Comparison of ENCODE assay signal across 30 cellular contexts in the genomic region with DNA sequence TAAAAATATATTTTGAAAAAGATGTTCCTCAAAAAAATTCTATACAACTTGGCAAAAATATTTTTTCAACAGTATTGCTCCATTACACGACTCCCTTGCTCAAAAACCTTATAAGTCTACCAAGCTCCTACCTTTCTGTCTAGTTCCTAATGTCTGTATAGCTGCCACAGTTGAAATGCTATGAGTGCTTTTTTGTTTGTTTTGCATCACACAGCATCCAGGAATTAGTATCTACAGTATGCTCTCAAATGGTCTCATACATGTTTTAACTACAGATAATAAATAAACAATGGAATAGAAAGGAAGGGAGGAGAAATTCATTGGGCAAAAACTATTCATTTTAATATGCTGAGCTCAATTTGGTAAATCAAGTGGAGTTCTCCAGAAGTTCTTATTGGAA. TPM values are rescaled to one million over a fixed set of nuclear protein-coding genes. Genes with fewer than 3 reads are reported as not detected.
"Had no signal": no experiment of that assay in that cellular context is flagged by ENCODE, and none has a peak within 500 bp of the region (broad histone marks: within the 10 kb centered on the region; RNA-seq: fewer than 3 reads in every experiment).

No MANE protein-coding gene starts in this region.

- H3K27ac ChIP-seq: HL-60, KMS-11, RWPE1 had no signal

- H3K9me3 ChIP-seq: SK-N-SH had no signal

- DNase-seq: Kasumi-1; MV-4-11; NCI-H1048; NCI-H1105; NCI-H1417; NCI-H1436 treated with DMSO at 0.1 percent for 48 hours; NCI-H1694; NCI-H187 treated with DMSO at 0.1 percent for 48 hours; NCI-H2029 treated with DMSO at 0.1 percent for 48 hours; NCI-H2227 treated with DMSO at 0.1 percent for 48 hours; NCI-H446; NCI-H524; NCI-H526 treated with DMSO at 0.1 percent for 48 hours; NCI-H748 treated with DMSO at 0.1 percent for 48 hours; NK-92 treated with Interleukin-12 subunit alpha and Interleukin-12 subunit beta, amount 100 ng/mL, for 24 hours; PC-3; SHP77; SK-N-SH; SW 1271; T-cell had no signal

- H3K4me3 Mint-ChIP-seq: IgD-negative memory B cell; T-cell; T-helper 1 cell treated with Interleukin-12 subunit alpha and Interleukin-12 subunit beta and Interleukin-4 antibody, amounts not matched to agents 30 μg/mL and 1 μg/mL, for 36 hours had no signal

- H3K9me3 Mint-ChIP-seq: IgD-negative memory B cell; T-cell; T-helper 1 cell treated with Interleukin-12 subunit alpha and Interleukin-12 subunit beta and Interleukin-4 antibody, amounts not matched to agents 30 μg/mL and 1 μg/mL, for 36 hours had no signal

- H3K36me3 Mint-ChIP-seq: IgD-negative memory B cell, T-cell had no signal

- ATAC-seq: K562, Panc1, PC-3, T-cell had no signal

- H3K4me1 Mint-ChIP-seq: IgD-negative memory B cell, T-cell had no signal

- H3K4me3 ChIP-seq: K562 had no signal

- H3K27ac Mint-ChIP-seq: IgD-negative memory B cell; T-cell; T-helper 1 cell treated with Interleukin-12 subunit alpha and Interleukin-12 subunit beta and Interleukin-4 antibody, amounts not matched to agents 30 μg/mL and 1 μg/mL, for 36 hours had no signal

RNA-seq across cellular contexts. Expression of a gene that starts 17.3 kb away (rescaled TPM):
- total RNA-seq: MCF 10A, OCI-LY7, SK-MEL-5, T-cell had no signal
- polyA plus RNA-seq: IgD-negative memory B cell, K562, SK-N-SH had no signal
